In genomic region chr18:48363167-48363566, GRCh38 we compare ENCODE assay signal across 13 cellular contexts. TPM values are rescaled to one million over a fixed set of nuclear protein-coding genes. Genes with fewer than 3 reads are reported as not detected.
DNase-seq lines count a peak whose midpoint lies in the region; TF ChIP-seq lines count a peak whose summit lies in the region.
"Had no signal": no experiment of that assay in that cellular context is flagged by ENCODE, and none has a peak within 500 bp of the region (broad histone marks: within the 10 kb centered on the region; RNA-seq: fewer than 3 reads in every experiment).

No MANE protein-coding gene starts in this region.

- TF ChIP-seq CTCF in nephron (IDR thresholded peaks at IDR 0.05; ENCODE audit: unreplicated experiment in 3 of 3) (no peak), vagina (IDR thresholded peaks at IDR 0.05) (no peak), osteocyte (IDR thresholded peaks at IDR 0.05) (no peak)

- no peaks in the 10 kb centered on the region for H3K9me3 ChIP-seq in vagina
- H3K9me3 ChIP-seq: Caco-2 had no signal

- intact Hi-C loops in vagina (cut with DNase I), result no loop called here

- H3K36me3 ChIP-seq in vagina, result no peaks in the 10 kb centered on the region
- H3K36me3 ChIP-seq: BLaER1 treated with 17β-estradiol and CSF1 and Interleukin-3, amounts not matched to agents 10 nM and 100 nM had no signal

- no peaks in the 10 kb centered on the region for H3K4me1 ChIP-seq in vagina
- H3K4me1 ChIP-seq: Caco-2 had no signal

- H3K27ac Mint-ChIP-seq in nephron (peak overlapping the region; percentile 90 to 97 (median 93)), osteocyte (ENCODE audit: unreplicated experiment) (no peak overlapping the region)
- H3K27ac Mint-ChIP-seq: B cell; CD4-positive, CD25-positive, alpha-beta regulatory T cell; GM23338 had no signal

- peak overlapping the region in 2 of 3 experiments; percentile 48 to 55 for H3K4me3 Mint-ChIP-seq in nephron
- no peak overlapping the region for H3K4me3 Mint-ChIP-seq in osteocyte (ENCODE audit: unreplicated experiment)
- H3K4me3 Mint-ChIP-seq: B cell; CD4-positive, CD25-positive, alpha-beta regulatory T cell; GM23338 had no signal

- H3K9me3 Mint-ChIP-seq in nephron (peaks cover 11% of the 10 kb centered on the region), osteocyte (ENCODE audit: unreplicated experiment) (peaks cover 7% of the 10 kb centered on the region)

- H3K4me3 ChIP-seq in vagina, result no peak overlapping the region
- H3K4me3 ChIP-seq: BLaER1 treated with 17β-estradiol and CSF1 and Interleukin-3, amounts not matched to agents 10 nM and 100 nM; GM23338 had no signal

- H3K4me1 Mint-ChIP-seq in nephron, result peaks cover 30% of the 10 kb centered on the region
- H3K4me1 Mint-ChIP-seq in osteocyte (ENCODE audit: unreplicated experiment), result no peaks in the 10 kb centered on the region
- H3K4me1 Mint-ChIP-seq: B cell; CD4-positive, CD25-positive, alpha-beta regulatory T cell had no signal

- H3K27me3 Mint-ChIP-seq in nephron (ENCODE audit: low read depth), result peaks cover 4% of the 10 kb centered on the region
- peaks cover 48% of the 10 kb centered on the region for H3K27me3 Mint-ChIP-seq in osteocyte (ENCODE audit: unreplicated experiment)
- H3K27me3 Mint-ChIP-seq: CD4-positive, CD25-positive, alpha-beta regulatory T cell had no signal

- no peak overlapping the region for H3K27ac ChIP-seq in vagina
- H3K27ac ChIP-seq: BLaER1 treated with 17β-estradiol and CSF1 and Interleukin-3, amounts not matched to agents 10 nM and 100 nM; HL-60 had no signal

- H3K27me3 ChIP-seq in vagina, result no peaks in the 10 kb centered on the region
- H3K27me3 ChIP-seq: BLaER1 treated with 17β-estradiol and CSF1 and Interleukin-3, amounts not matched to agents 10 nM and 100 nM had no signal

- H3K36me3 Mint-ChIP-seq in nephron (ENCODE audit: low read depth), result peaks cover 7% of the 10 kb centered on the region
- no peaks in the 10 kb centered on the region for H3K36me3 Mint-ChIP-seq in osteocyte (ENCODE audit: unreplicated experiment)
- H3K36me3 Mint-ChIP-seq: CD4-positive, CD25-positive, alpha-beta regulatory T cell had no signal

- TF ChIP-seq POLR2A in vagina (IDR thresholded peaks at IDR 0.05), result no peak

- DNase-seq in NCI-H69 (lab: John Stamatoyannopoulos, UW) (peak; percentile 31), islet precursor cell (peak; percentile 27), vagina (ENCODE audit: extremely low spot score in 2 of 2) (peak; percentile 14 to 22), osteocyte (ENCODE audit: extremely low spot score, unreplicated experiment) (no peak)
- no peak for DNase-seq in activated naive CD4-positive, alpha-beta T cell treated with anti-CD3 and anti-CD28 coated beads, Interleukin-2, amount 50 U/mL, for 16 hours
- DNase-seq: Caco-2; CD4-positive, CD25-positive, alpha-beta regulatory T cell; HCEC 1CT had no signal

RNA-seq across cellular contexts. Expression of gene ZBTB7C, which starts 46.0 kb away (rescaled TPM):
- total RNA-seq in vagina, result 40.5 TPM
- total RNA-seq in osteocyte, result 0.11 and 0.16 TPM in 2 replicates
- total RNA-seq: B cell; CD4-positive, CD25-positive, alpha-beta regulatory T cell had no signal

Comparison
In these comparisons a context has a peak if more than half of its experiments do, and no peak if none do; other contexts are left out.
1. DNase-seq: peak in NCI-H69 (single experiment), islet precursor cell (single experiment) and vagina (2 of 2); none in activated naive CD4-positive, alpha-beta T cell treated with anti-CD3 and anti-CD28 coated beads, Interleukin-2, amount 50 U/mL, for 16 hours (single experiment) and osteocyte (single experiment).
2. RNA of gene ZBTB7C, which starts 46.0 kb away (total RNA-seq): 40.5 TPM in vagina (single experiment); 0.11 to 0.16 TPM in osteocyte; every median in the first group is over 10 times any median in the second.